ENCODE assay signal across 9 cellular contexts in genomic region chr1:15885269-15885668, GRCh38. TPM values are rescaled to one million over a fixed set of nuclear protein-coding genes. Genes with fewer than 3 reads are reported as not detected.
DNase-seq lines count a peak whose midpoint lies in the region; ATAC-seq, FAIRE-seq and TF ChIP-seq lines count a peak whose summit lies in the region.
"Had no signal": no experiment of that assay in that cellular context is flagged by ENCODE, and none has a peak within 500 bp of the region (broad histone marks: within the 10 kb centered on the region; RNA-seq: fewer than 3 reads in every experiment).

No MANE protein-coding gene starts in this region.

- no peak overlapping the region for H3K4me3 Mint-ChIP-seq in WTC11

- DNase-seq in HCT116 (ENCODE audit: low read depth, low spot score) (no peak), WTC11 (ENCODE audit: low spot score) (no peak), kidney (no peak), spleen (no peak), NCI-H2196 (lab: John Stamatoyannopoulos, UW; ENCODE audit: unreplicated experiment) (no peak), NCI-H774 (lab: John Stamatoyannopoulos, UW) (no peak), SIG-M5 treated with dmso at 0.1 percent for 504 hours (lab: John Stamatoyannopoulos, UW; ENCODE audit: unreplicated experiment) (no peak)
- DNase-seq: activated T-cell treated with anti-CD3 and anti-CD28 coated beads, Interleukin-2, amount 50 U/mL, for 1 hour had no signal

- H3K36me3 ChIP-seq in HCT116 (ENCODE audit: control insufficient read depth in 1 of 2, insufficient read depth in 2 of 2, low read length in 2 of 2) (no peaks in the 10 kb centered on the region; a peak in 1 of 4 replicates), kidney (ENCODE audit: control insufficient read depth in 1 of 2, insufficient read depth in 2 of 2, low read length in 2 of 2) (no peaks in the 10 kb centered on the region), spleen (peaks cover 0 to 21% (median 0%) of the 10 kb centered on the region in 6 donors)

- H3K9me3 ChIP-seq in HCT116 (ENCODE audit: control insufficient read depth in 1 of 2, insufficient read depth in 1 of 2, low read depth in 1 of 2, low read length in 2 of 2), result no peaks in the 10 kb centered on the region
- H3K9me3 ChIP-seq in kidney (ENCODE audit: control insufficient read depth in 1 of 2, low read length in 2 of 2), result no peaks in the 10 kb centered on the region
- no peaks in the 10 kb centered on the region for H3K9me3 ChIP-seq in spleen

- H3K27me3 Mint-ChIP-seq in WTC11 (ENCODE audit: low read depth), result no peaks in the 10 kb centered on the region

- H3K9me3 Mint-ChIP-seq in WTC11, result no peaks in the 10 kb centered on the region

- peaks cover 21% of the 10 kb centered on the region; the same call in 1 of the 2 replicates for H4K20me1 ChIP-seq in HCT116 (ENCODE audit: insufficient read depth)

- ATAC-seq in HCT116 (no peak), WTC11 (no peak), GM18511 (IDR thresholded peaks at IDR 0.05; ENCODE audit: unreplicated experiment) (no peak)

- peaks cover 4% of the 10 kb centered on the region; the same call in 1 of the 2 replicates for H3K36me3 Mint-ChIP-seq in WTC11

- H3K27ac ChIP-seq in HCT116 (ENCODE audit: low read depth, low read length), result peak overlapping the region; percentile 60; the same call in 1 of the 2 replicates
- peak overlapping the region; percentile 76 to 83 for H3K27ac ChIP-seq in kidney (ENCODE audit: low read depth in 2 of 2, low read length in 2 of 2)
- H3K27ac ChIP-seq in spleen, result peak overlapping the region in 7 of 8 donors; percentile 83 to 87 (median 86)

- peaks cover 31% of the 10 kb centered on the region for H3K4me1 Mint-ChIP-seq in WTC11

- H3K9me2 ChIP-seq in HCT116 (ENCODE audit: insufficient read depth), result no peaks in the 10 kb centered on the region

- H3K27ac Mint-ChIP-seq in WTC11, result peak overlapping the region; percentile 99

- POLR2A ChIA-PET in HCT116 (lab: Charles Lee) (interaction anchor here (1.7 kb wide), 1 partner anchor 8 kb away, joined by 3 read pairs; no protein-coding TSS in a partner anchor), WTC11 (lab: Charles Lee) (interaction anchor here (0.7 to 1.4 kb wide), 2 partner anchors 37 to 38 kb away, joined by 4 to 5 read pairs; partner anchors contain the start of gene SPEN)

- H3K4me1 ChIP-seq in HCT116 (ENCODE audit: control insufficient read depth in 1 of 2, insufficient read depth in 2 of 2, low read length in 2 of 2) (peaks cover 31% of the 10 kb centered on the region in 2 experiments), kidney (ENCODE audit: control insufficient read depth in 1 of 2, insufficient read depth in 1 of 2, low read depth in 1 of 2, low read length in 2 of 2) (peaks cover 9 to 11% of the 10 kb centered on the region in 2 donors), spleen (peaks cover 21 to 90% (median 66%) of the 10 kb centered on the region in 6 donors)

- CTCF ChIA-PET in HCT116 (lab: Charles Lee) (no interaction called here), WTC11 (lab: Charles Lee) (interaction anchor here (1.3 to 3.1 kb wide), 3 partner anchors 19 to 70 kb away, joined by 3 to 11 read pairs (median 5); partner anchors contain the start of gene SPEN)

- no peaks in the 10 kb centered on the region for H3K27me3 ChIP-seq in HCT116 (ENCODE audit: insufficient read depth, low read length)
- H3K27me3 ChIP-seq in spleen (replicated peaks in 1 of 7), result no peaks in the 10 kb centered on the region

- intact Hi-C loops in HCT116 (cut with micrococcal nuclease) (loop anchor here (5.0 kb wide), 1 partner anchor 33 kb away; no protein-coding TSS in a partner anchor), kidney (cut with DNase I) (no loop called here), spleen (cut with DNase I; ENCODE audit: low total_unique reads) (no loop called here)

- H3K9ac ChIP-seq in HCT116 (ENCODE audit: low read length) (no peak overlapping the region), kidney (ENCODE audit: low read length in 2 of 2) (no peak overlapping the region)

- peak overlapping the region; percentile 67; the same call in 1 of the 2 replicates for H3K4me2 ChIP-seq in HCT116 (ENCODE audit: low read length)

- peaks cover 100% of the 10 kb centered on the region for H3K79me2 ChIP-seq in HCT116 (ENCODE audit: insufficient read depth, low read length)

- RAD21 ChIA-PET in HCT116 (lab: Charles Lee; ENCODE audit: low non-redundant PET in 1 of 2, low total read pairs in 2 of 2, uncharacterized antibody in 2 of 2, unreplicated experiment in 2 of 2), result no interaction called here

- H2AFZ ChIP-seq in HCT116 (ENCODE audit: low read depth, low read length, poor library complexity, severe bottlenecking), result no peak overlapping the region

- no peak for TF ChIP-seq RAD21 in HCT116 (IDR thresholded peaks at IDR 0.05; ENCODE audit: low read depth)

- no TSS peak for BruUV-seq in HCT116 (replicated peaks; lab: Mats Ljungman, UMichigan)

- 35 to 52% (median 44%) methylated on average over 5 of the region's 5 CpGs for WGBS in spleen, 5 donors

- no peak overlapping the region for H3K4me3 ChIP-seq in HCT116 (replicated peaks in 1 of 2; ENCODE audit: low read depth in 1 of 2, low read length in 2 of 2)
- H3K4me3 ChIP-seq in kidney (ENCODE audit: low read length in 2 of 2), result peak overlapping the region; percentile 56 to 62
- peak overlapping the region in 2 of 8 donors; percentile 29 to 65 for H3K4me3 ChIP-seq in spleen

- no peak for FAIRE-seq in kidney (lab: Jason Lieb, UNC)

- no peak for TF ChIP-seq CTCF in HCT116 (IDR thresholded peaks at IDR 0.05 in 2 of 3, conservative IDR thresholded peaks at IDR 0.05 in 1 of 3; ENCODE audit: borderline replicate concordance in 1 of 3, insufficient read depth in 1 of 3, low read depth in 2 of 3, low read length in 2 of 3)
- TF ChIP-seq CTCF in WTC11 (IDR thresholded peaks at IDR 0.05), result no peak
- TF ChIP-seq CTCF in kidney (IDR thresholded peaks at IDR 0.05; ENCODE audit: borderline replicate concordance, extremely low read depth, insufficient read depth), result no peak
- no peak for TF ChIP-seq CTCF in spleen (IDR thresholded peaks at IDR 0.05 in 8 of 11, conservative IDR thresholded peaks at IDR 0.05 in 3 of 11)

- TF ChIP-seq POLR2A in HCT116 (IDR thresholded peaks at IDR 0.05; ENCODE audit: borderline replicate concordance, extremely low read depth, insufficient read depth, insufficient read length) (no peak), spleen (IDR thresholded peaks at IDR 0.05) (no peak)

TF ChIP-seq in HCT116, 20 proteins besides CTCF, POLR2A, EP300 and RAD21:
- no peak for TF ChIP-seq FOSL1 (IDR thresholded peaks at IDR 0.05; ENCODE audit: low read depth)
- TF ChIP-seq ZBTB33 (IDR thresholded peaks at IDR 0.05; ENCODE audit: extremely low read depth, insufficient replicate concordance, low read length), result no peak
TF ChIP-seq in HCT116: peak in this region for 0.

TF ChIP-seq in WTC11, 78 proteins besides CTCF, POLR2A, EP300 and RAD21 (continues in another document):
- TF ChIP-seq, protein P1, sequence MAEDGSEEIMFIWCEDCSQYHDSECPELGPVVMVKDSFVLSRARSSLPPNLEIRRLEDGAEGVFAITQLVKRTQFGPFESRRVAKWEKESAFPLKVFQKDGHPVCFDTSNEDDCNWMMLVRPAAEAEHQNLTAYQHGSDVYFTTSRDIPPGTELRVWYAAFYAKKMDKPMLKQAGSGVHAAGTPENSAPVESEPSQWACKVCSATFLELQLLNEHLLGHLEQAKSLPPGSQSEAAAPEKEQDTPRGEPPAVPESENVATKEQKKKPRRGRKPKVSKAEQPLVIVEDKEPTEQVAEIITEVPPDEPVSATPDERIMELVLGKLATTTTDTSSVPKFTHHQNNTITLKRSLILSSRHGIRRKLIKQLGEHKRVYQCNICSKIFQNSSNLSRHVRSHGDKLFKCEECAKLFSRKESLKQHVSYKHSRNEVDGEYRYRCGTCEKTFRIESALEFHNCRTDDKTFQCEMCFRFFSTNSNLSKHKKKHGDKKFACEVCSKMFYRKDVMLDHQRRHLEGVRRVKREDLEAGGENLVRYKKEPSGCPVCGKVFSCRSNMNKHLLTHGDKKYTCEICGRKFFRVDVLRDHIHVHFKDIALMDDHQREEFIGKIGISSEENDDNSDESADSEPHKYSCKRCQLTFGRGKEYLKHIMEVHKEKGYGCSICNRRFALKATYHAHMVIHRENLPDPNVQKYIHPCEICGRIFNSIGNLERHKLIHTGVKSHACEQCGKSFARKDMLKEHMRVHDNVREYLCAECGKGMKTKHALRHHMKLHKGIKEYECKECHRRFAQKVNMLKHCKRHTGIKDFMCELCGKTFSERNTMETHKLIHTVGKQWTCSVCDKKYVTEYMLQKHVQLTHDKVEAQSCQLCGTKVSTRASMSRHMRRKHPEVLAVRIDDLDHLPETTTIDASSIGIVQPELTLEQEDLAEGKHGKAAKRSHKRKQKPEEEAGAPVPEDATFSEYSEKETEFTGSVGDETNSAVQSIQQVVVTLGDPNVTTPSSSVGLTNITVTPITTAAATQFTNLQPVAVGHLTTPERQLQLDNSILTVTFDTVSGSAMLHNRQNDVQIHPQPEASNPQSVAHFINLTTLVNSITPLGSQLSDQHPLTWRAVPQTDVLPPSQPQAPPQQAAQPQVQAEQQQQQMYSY (CRISPR knock-in tag; IDR thresholded peaks at IDR 0.05), result no peak
- TF ChIP-seq ZNF671 (CRISPR knock-in tag; IDR thresholded peaks at IDR 0.05), result no peak
- TF ChIP-seq SP1 (CRISPR knock-in tag; conservative IDR thresholded peaks at IDR 0.05), result no peak
- TF ChIP-seq, protein P2, sequence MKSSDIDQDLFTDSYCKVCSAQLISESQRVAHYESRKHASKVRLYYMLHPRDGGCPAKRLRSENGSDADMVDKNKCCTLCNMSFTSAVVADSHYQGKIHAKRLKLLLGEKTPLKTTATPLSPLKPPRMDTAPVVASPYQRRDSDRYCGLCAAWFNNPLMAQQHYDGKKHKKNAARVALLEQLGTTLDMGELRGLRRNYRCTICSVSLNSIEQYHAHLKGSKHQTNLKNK (CRISPR knock-in tag; IDR thresholded peaks at IDR 0.05), result no peak
- no peak for TF ChIP-seq TEAD1 (CRISPR knock-in tag; IDR thresholded peaks at IDR 0.05)
- TF ChIP-seq GTF2I (CRISPR knock-in tag; conservative IDR thresholded peaks at IDR 0.05), result no peak

RNA-seq across cellular contexts. Expression of gene SPEN, which starts 37.8 kb away (rescaled TPM):
- total RNA-seq in HCT116 (2021; ENCODE audit: unreplicated experiment) (58.6 TPM), WTC11 (2021) (48.5 to 50.2 TPM (median 48.8 TPM) in 3 replicates), kidney (70.7 TPM), spleen (10 to 100 TPM; 54.1 to 75.9 (median 63.0) TPM)
- 48.1 and 55.9 TPM in 2 replicates for polyA plus RNA-seq in HCT116 (2012)
- polyA plus RNA-seq in kidney (ENCODE audit: insufficient read depth, low read depth, low replicate concordance) (9.4 TPM), spleen (10 to 100 TPM in 1 of 3 donors, 1 to 10 TPM in 2; 8.0 to 14.1 (median 9.3) TPM)

Comparison
In these comparisons a context has a peak if more than half of its experiments do, and no peak if none do; other contexts are left out.
1. H3K4me3 ChIP-seq: peak in kidney (2 of 2); none in HCT116 (0 of 2).
2. Peak in every context shown above with its lines, with median percentiles within 50 percentile points of each other: H3K27ac ChIP-seq.